ENCODE assay signal across 1 cellular context in the genomic region with DNA sequence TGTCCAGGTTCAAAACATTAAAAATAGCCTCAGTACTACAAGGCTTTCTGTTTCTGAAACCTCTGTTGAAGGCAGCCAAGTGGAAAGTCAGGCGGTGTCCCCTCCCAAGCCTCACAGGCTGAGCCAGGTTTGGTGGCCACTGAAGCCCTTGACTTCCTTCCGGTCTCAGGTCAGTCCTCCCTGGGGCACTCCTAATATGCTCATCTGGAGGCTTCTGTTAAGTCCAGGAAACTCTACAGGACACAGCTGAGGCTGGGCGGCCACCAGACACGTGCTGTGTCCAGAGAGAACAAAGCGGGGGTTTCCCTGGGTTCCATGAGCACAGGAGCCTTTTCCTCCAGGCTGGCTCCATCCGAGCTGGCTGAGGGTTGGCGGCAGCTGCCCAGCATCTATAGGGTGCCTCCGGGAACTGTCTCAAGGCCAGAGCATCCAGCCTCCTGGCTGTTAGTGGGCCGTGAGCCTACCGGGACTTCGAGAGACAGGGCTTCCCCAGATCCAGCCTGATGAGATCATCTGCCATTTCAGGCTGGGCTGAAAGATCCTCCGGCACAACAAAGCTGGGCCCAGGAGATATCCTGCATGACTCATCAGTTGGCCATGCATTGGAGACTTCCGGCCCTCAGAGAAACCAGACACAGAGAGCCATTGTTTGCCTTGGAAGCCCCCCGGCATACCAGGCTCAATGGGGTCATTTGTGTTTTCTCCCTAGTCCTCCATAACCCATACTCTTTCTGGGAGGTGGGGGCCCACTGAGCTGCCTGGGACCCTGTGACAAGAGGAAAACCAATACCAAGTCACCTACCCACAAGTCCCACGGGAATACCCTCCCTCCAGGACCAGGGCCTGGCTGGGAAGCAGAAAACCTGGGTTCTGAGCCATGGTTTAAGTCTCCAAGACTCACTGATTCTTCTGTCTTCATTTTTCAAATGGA.
TF ChIP-seq lines count a peak whose summit lies in the region.

No MANE protein-coding gene starts in this region.

TF ChIP-seq in HepG2, 621 proteins besides CTCF, POLR2A, EP300 and RAD21 (continued from another document and continues in another):
- TF ChIP-seq MBNL3 (CRISPR knock-in tag; conservative IDR thresholded peaks at IDR 0.05) (no peak), GABPB1 (CRISPR knock-in tag; IDR thresholded peaks at IDR 0.05) (peak; percentile 89), ARHGAP35 (CRISPR knock-in tag; IDR thresholded peaks at IDR 0.05; ENCODE audit: borderline replicate concordance) (peak; percentile 68), ZNF142 (CRISPR knock-in tag; IDR thresholded peaks at IDR 0.05) (no peak), ZMYM3 (CRISPR knock-in tag; IDR thresholded peaks at IDR 0.05) (peak; percentile 96), CHCHD3 (CRISPR knock-in tag; IDR thresholded peaks at IDR 0.05) (0 out of 2 replicates have a peak, but pooled peaks have one; percentile 19), REXO4 (CRISPR knock-in tag; IDR thresholded peaks at IDR 0.05; ENCODE audit: borderline replicate concordance) (no peak), ZNF451 (CRISPR knock-in tag; IDR thresholded peaks at IDR 0.05) (peak; percentile 65; the same call in 1 of the 2 replicates), FUBP1 (CRISPR knock-in tag; IDR thresholded peaks at IDR 0.05; ENCODE audit: borderline replicate concordance) (no peak), ZNF570 (CRISPR knock-in tag; IDR thresholded peaks at IDR 0.05; ENCODE audit: borderline replicate concordance) (no peak), MED8 (CRISPR knock-in tag; IDR thresholded peaks at IDR 0.05; ENCODE audit: insufficient replicate concordance) (peak; percentile 92), ZGPAT (CRISPR knock-in tag; IDR thresholded peaks at IDR 0.05) (peak; percentile 99), KDM2A (CRISPR knock-in tag; IDR thresholded peaks at IDR 0.05; ENCODE audit: borderline replicate concordance, low read depth) (peak; percentile 88), TRIM24 (CRISPR knock-in tag; IDR thresholded peaks at IDR 0.05) (no peak; the same call in 1 of the 2 replicates), KLF9 (CRISPR knock-in tag; IDR thresholded peaks at IDR 0.05; ENCODE audit: low read depth) (no peak; the same call in 1 of the 2 replicates), KAT2B (IDR thresholded peaks at IDR 0.05; ENCODE audit: borderline replicate concordance, low read depth, low read length) (no peak), ZSCAN25 (CRISPR knock-in tag; IDR thresholded peaks at IDR 0.05) (peak; percentile 68; the same call in 1 of the 2 replicates), AKNA (CRISPR knock-in tag; IDR thresholded peaks at IDR 0.05; ENCODE audit: borderline replicate concordance) (no peak), HINFP (CRISPR knock-in tag; IDR thresholded peaks at IDR 0.05; ENCODE audit: low read depth) (peak; percentile 94; the same call in 1 of the 2 replicates), HIVEP1 (CRISPR knock-in tag; IDR thresholded peaks at IDR 0.05) (peak; percentile 100), ZNF747 (CRISPR knock-in tag; IDR thresholded peaks at IDR 0.05; ENCODE audit: borderline replicate concordance) (peak; percentile 96), POLR2AphosphoS2 (IDR thresholded peaks at IDR 0.05; ENCODE audit: low read depth, low read length) (no peak), SMAD3 (CRISPR knock-in tag; IDR thresholded peaks at IDR 0.05) (peak; percentile 98), HHEX (CRISPR knock-in tag; IDR thresholded peaks at IDR 0.05) (no peak; the same call in 1 of the 2 replicates), SCMH1 (CRISPR knock-in tag; IDR thresholded peaks at IDR 0.05; ENCODE audit: borderline replicate concordance) (no peak)
- TF ChIP-seq, protein P1, sequence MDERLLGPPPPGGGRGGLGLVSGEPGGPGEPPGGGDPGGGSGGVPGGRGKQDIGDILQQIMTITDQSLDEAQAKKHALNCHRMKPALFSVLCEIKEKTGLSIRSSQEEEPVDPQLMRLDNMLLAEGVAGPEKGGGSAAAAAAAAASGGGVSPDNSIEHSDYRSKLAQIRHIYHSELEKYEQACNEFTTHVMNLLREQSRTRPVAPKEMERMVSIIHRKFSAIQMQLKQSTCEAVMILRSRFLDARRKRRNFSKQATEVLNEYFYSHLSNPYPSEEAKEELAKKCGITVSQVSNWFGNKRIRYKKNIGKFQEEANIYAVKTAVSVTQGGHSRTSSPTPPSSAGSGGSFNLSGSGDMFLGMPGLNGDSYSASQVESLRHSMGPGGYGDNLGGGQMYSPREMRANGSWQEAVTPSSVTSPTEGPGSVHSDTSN (CRISPR knock-in tag; IDR thresholded peaks at IDR 0.05): 0 out of 2 replicates have a peak, but pooled peaks have one; percentile 37
- TF ChIP-seq, protein P2, sequence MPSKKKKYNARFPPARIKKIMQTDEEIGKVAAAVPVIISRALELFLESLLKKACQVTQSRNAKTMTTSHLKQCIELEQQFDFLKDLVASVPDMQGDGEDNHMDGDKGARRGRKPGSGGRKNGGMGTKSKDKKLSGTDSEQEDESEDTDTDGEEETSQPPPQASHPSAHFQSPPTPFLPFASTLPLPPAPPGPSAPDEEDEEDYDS (CRISPR knock-in tag; IDR thresholded peaks at IDR 0.05): peak; percentile 62; the same call in 1 of the 2 replicates
- TF ChIP-seq, protein P3, sequence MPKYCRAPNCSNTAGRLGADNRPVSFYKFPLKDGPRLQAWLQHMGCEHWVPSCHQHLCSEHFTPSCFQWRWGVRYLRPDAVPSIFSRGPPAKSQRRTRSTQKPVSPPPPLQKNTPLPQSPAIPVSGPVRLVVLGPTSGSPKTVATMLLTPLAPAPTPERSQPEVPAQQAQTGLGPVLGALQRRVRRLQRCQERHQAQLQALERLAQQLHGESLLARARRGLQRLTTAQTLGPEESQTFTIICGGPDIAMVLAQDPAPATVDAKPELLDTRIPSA (CRISPR knock-in tag; IDR thresholded peaks at IDR 0.05; ENCODE audit: borderline replicate concordance): no peak
- TF ChIP-seq, protein P4, sequence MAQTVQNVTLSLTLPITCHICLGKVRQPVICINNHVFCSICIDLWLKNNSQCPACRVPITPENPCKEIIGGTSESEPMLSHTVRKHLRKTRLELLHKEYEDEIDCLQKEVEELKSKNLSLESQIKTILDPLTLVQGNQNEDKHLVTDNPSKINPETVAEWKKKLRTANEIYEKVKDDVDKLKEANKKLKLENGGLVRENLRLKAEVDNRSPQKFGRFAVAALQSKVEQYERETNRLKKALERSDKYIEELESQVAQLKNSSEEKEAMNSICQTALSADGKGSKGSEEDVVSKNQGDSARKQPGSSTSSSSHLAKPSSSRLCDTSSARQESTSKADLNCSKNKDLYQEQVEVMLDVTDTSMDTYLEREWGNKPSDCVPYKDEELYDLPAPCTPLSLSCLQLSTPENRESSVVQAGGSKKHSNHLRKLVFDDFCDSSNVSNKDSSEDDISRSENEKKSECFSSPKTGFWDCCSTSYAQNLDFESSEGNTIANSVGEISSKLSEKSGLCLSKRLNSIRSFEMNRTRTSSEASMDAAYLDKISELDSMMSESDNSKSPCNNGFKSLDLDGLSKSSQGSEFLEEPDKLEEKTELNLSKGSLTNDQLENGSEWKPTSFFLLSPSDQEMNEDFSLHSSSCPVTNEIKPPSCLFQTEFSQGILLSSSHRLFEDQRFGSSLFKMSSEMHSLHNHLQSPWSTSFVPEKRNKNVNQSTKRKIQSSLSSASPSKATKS (CRISPR knock-in tag; IDR thresholded peaks at IDR 0.05): no peak; the same call in 1 of the 2 replicates
